ENCODE assay signal across 1 cellular context in the genomic region with DNA sequence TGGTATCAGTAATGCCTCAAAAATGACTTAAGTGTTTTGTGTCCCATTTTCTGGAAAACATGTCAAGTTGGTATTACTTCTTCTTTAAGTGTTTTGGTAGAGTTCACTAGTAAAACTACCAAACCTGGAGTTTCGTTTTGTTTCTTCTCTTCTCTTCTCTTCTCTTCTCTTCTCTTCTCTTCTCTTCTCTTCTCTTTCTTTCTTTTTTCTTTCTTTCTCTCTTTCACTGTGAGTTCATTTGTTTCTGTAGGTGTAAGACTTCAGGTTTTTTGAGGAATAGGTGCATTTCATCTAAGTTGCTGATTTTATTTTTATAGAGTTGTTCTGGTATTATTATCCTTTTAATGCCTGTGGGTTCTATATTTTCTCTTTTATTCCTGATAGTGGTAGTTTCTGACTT.
TF ChIP-seq lines count a peak whose summit lies in the region.

No MANE protein-coding gene starts in this region.

TF ChIP-seq in K562, 482 proteins besides CTCF, POLR2A, EP300 and RAD21 (continued from another document):
- peak; percentile 63; the same call in 1 of the 2 replicates for TF ChIP-seq ZNF512 (tag; IDR thresholded peaks at IDR 0.05)
